ENCODE assay signal across 2 cellular contexts in the genomic region with DNA sequence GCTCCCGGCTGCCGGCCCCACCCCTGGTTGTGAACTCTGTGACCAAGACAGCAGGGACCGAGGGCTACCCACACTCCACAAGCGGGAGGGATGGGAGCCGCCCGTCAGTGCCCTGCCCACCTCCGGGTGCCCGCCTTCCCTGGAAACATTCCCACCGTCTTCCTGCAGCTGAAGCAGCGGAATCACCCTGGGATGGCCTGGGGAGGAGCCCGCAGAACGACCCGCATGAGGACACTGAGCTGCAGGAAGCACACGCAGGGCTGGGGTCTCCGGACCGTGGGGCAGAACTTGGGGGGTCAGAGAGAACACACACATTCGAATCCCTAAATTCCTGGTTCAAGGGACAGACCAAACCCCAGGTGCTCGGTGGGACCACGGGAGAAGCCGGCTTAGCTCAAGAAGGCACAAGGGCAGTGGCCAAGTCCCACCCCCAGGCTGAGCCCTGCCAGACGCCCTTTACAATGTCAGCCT.
TF ChIP-seq lines count a peak whose summit lies in the region.

No MANE protein-coding gene starts in this region.

TF ChIP-seq in HepG2, 621 proteins besides CTCF, POLR2A, EP300 and RAD21 (continued from another document):
- TF ChIP-seq SATB2 (CRISPR knock-in tag; IDR thresholded peaks at IDR 0.05) = no peak
- TF ChIP-seq ZBTB38 (CRISPR knock-in tag; IDR thresholded peaks at IDR 0.05) = no peak
- TF ChIP-seq, protein P1, sequence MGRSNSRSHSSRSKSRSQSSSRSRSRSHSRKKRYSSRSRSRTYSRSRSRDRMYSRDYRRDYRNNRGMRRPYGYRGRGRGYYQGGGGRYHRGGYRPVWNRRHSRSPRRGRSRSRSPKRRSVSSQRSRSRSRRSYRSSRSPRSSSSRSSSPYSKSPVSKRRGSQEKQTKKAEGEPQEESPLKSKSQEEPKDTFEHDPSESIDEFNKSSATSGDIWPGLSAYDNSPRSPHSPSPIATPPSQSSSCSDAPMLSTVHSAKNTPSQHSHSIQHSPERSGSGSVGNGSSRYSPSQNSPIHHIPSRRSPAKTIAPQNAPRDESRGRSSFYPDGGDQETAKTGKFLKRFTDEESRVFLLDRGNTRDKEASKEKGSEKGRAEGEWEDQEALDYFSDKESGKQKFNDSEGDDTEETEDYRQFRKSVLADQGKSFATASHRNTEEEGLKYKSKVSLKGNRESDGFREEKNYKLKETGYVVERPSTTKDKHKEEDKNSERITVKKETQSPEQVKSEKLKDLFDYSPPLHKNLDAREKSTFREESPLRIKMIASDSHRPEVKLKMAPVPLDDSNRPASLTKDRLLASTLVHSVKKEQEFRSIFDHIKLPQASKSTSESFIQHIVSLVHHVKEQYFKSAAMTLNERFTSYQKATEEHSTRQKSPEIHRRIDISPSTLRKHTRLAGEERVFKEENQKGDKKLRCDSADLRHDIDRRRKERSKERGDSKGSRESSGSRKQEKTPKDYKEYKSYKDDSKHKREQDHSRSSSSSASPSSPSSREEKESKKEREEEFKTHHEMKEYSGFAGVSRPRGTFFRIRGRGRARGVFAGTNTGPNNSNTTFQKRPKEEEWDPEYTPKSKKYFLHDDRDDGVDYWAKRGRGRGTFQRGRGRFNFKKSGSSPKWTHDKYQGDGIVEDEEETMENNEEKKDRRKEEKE (IDR thresholded peaks at IDR 0.05) = no peak
- no peak for TF ChIP-seq ELF4 (CRISPR knock-in tag; IDR thresholded peaks at IDR 0.05; ENCODE audit: borderline replicate concordance)

TF ChIP-seq in GM23338, 12 proteins besides CTCF, POLR2A, EP300 and RAD21 (continued from another document):
- no peak for TF ChIP-seq EZH2 (IDR thresholded peaks at IDR 0.05; ENCODE audit: low read depth, unreplicated experiment)
